In the genomic region with DNA sequence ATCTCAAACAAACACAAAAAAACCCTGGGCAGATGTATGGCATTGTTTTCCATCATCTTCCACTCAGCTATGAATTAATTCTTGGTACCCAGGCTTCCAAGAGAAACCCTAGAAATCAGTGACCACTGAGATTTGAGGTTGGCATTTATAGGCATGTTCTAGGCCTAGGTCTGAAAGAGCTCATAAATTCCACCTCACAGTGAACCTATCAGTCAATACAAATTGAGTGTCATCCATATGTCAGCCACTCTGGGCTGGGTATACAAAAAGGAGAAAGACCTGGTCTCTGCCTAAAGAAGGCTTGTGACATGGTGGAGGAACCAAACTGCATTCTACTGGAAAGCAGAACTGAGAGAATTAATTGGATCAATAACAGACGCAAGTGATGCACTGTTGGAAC, we compare ENCODE assay signal across 22 cellular contexts. TPM values are rescaled to one million over a fixed set of nuclear protein-coding genes. Genes with fewer than 3 reads are reported as not detected.
"Had no signal": no experiment of that assay in that cellular context is flagged by ENCODE, and none has a peak within 500 bp of the region (broad histone marks: within the 10 kb centered on the region; RNA-seq: fewer than 3 reads in every experiment).

No MANE protein-coding gene starts in this region.

- H3K27me3 Mint-ChIP-seq: activated CD4-positive, alpha-beta T cell treated with anti-CD3 and anti-CD28 coated beads, Interleukin-2, amount 10 ng/mL, durations not matched to agents 24 days and 14 days; stimulated activated naive B cell treated with anti-CD40 and anti-IgM and Interleukin-4, amounts not matched to agents 10 μg/mL and 1 μg/mL and 100 μg/mL, for 72 hours had no signal

- DNase-seq: activated CD4-positive, alpha-beta T cell treated with anti-CD3 and anti-CD28 coated beads, Interleukin-2, amount 10 ng/mL, durations not matched to agents 24 days and 14 days; activated CD4-positive, CD25-positive, alpha-beta regulatory T cell; activated CD8-positive, alpha-beta memory T cell treated with anti-CD3 and anti-CD28 coated beads, Interleukin-2, amount 50 U/mL, for 4 hours; activated naive CD4-positive, alpha-beta T cell treated with anti-CD3 and anti-CD28 coated beads for 36 hours; adrenal gland; dorsolateral prefrontal cortex; foreskin keratinocyte; heart left ventricle; left ventricle myocardium superior; nucleus accumbens; sigmoid colon; stimulated activated CD4-positive, alpha-beta T cell treated with anti-CD3 and anti-CD28 coated beads, Interleukin-4, amount 100 ng/mL, for 24 hours; stimulated activated naive B cell treated with anti-CD40 and anti-IgM and Interleukin-4, amounts not matched to agents 10 μg/mL and 1 μg/mL and 100 μg/mL, for 72 hours; substantia nigra; T-helper 1 cell; T1000; tibial artery had no signal

- H3K9me3 Mint-ChIP-seq: activated CD4-positive, alpha-beta T cell treated with anti-CD3 and anti-CD28 coated beads, Interleukin-2, amount 10 ng/mL, durations not matched to agents 24 days and 14 days; activated naive CD4-positive, alpha-beta T cell treated with anti-CD3 and anti-CD28 coated beads for 36 hours; nephron; stimulated activated naive B cell treated with anti-CD40 and anti-IgM and Interleukin-4, amounts not matched to agents 10 μg/mL and 1 μg/mL and 100 μg/mL, for 72 hours had no signal

- H3K4me3 Mint-ChIP-seq: activated CD4-positive, alpha-beta T cell treated with anti-CD3 and anti-CD28 coated beads, Interleukin-2, amount 10 ng/mL, durations not matched to agents 24 days and 14 days; activated naive CD4-positive, alpha-beta T cell treated with anti-CD3 and anti-CD28 coated beads for 36 hours; nephron; stimulated activated naive B cell treated with anti-CD40 and anti-IgM and Interleukin-4, amounts not matched to agents 10 μg/mL and 1 μg/mL and 100 μg/mL, for 72 hours had no signal

- H3K27ac ChIP-seq: adrenal gland, foreskin keratinocyte, heart left ventricle, tibial artery had no signal

- H3K27me3 ChIP-seq: adrenal gland, dorsolateral prefrontal cortex, foreskin keratinocyte, heart left ventricle, sigmoid colon, tibial artery had no signal

- ATAC-seq: foreskin keratinocyte; heart left ventricle; left ventricle myocardium superior; stimulated activated naive B cell treated with anti-CD40 and anti-IgM and Interleukin-4, amounts not matched to agents 10 μg/mL and 1 μg/mL and 100 μg/mL, for 72 hours had no signal

- H3K9me3 ChIP-seq: adrenal gland, heart left ventricle, sigmoid colon, tibial artery had no signal

- H3K27ac Mint-ChIP-seq: activated CD4-positive, alpha-beta T cell treated with anti-CD3 and anti-CD28 coated beads, Interleukin-2, amount 10 ng/mL, durations not matched to agents 24 days and 14 days; activated naive CD4-positive, alpha-beta T cell treated with anti-CD3 and anti-CD28 coated beads for 36 hours; nephron; stimulated activated naive B cell treated with anti-CD40 and anti-IgM and Interleukin-4, amounts not matched to agents 10 μg/mL and 1 μg/mL and 100 μg/mL, for 72 hours had no signal

- H3K4me3 ChIP-seq: adrenal gland, dorsolateral prefrontal cortex, heart left ventricle, sigmoid colon, tibial artery had no signal

- H3K4me1 ChIP-seq: foreskin keratinocyte, tibial artery had no signal

RNA-seq across cellular contexts. Expression of gene C20orf173, which starts 30.2 kb away (rescaled TPM):
- total RNA-seq: activated CD4-positive, alpha-beta T cell treated with anti-CD3 and anti-CD28 coated beads, Interleukin-2, amount 10 ng/mL, durations not matched to agents 24 days and 14 days; activated naive CD4-positive, alpha-beta T cell treated with anti-CD3 and anti-CD28 coated beads for 36 hours; adrenal gland; dorsolateral prefrontal cortex; epithelial cell of proximal tubule; fibroblast of lung; foreskin keratinocyte; heart left ventricle; left ventricle myocardium superior; mononuclear cell; renal cortical epithelial cell; sigmoid colon had no signal
- polyA plus RNA-seq: adrenal gland, fibroblast of lung, foreskin keratinocyte, heart left ventricle, sigmoid colon had no signal
